Comparison of ENCODE assay signal across 18 cellular contexts in genomic region chr9:33651125-33651524, GRCh38.
DNase-seq lines count a peak whose midpoint lies in the region; ATAC-seq and TF ChIP-seq lines count a peak whose summit lies in the region.
"Had no signal": no experiment of that assay in that cellular context is flagged by ENCODE, and none has a peak within 500 bp of the region (broad histone marks: within the 10 kb centered on the region; RNA-seq: fewer than 3 reads in every experiment).

No MANE protein-coding gene starts in this region.

- no CpG with 5 or more reads among the region's 3 CpGs for WGBS in iPS DF 6.9 (ENCODE audit: insufficient coverage, insufficient read length)
- WGBS in thyroid gland, 2 donors = 45 to 50% methylated on average over 3 of the region's 3 CpGs

- in situ Hi-C loops in SK-MEL-5 (cut with HindIII; ENCODE audit: low pct_unique_long_range_greater_than_20kb, low sequenced_read_pairs) = no loop called here

- H2AFZ ChIP-seq in GM23338 = no peak overlapping the region

- H3F3A ChIP-seq in GM23338 (replicated peaks; ENCODE audit: low read depth) = no peaks in the 10 kb centered on the region

- H3K9me3 Mint-ChIP-seq in GM23338 = no peaks in the 10 kb centered on the region
- H3K9me3 Mint-ChIP-seq: CD4-positive, alpha-beta T cell had no signal

- TF ChIP-seq POLR2A in erythroblast (IDR thresholded peaks at IDR 0.05; ENCODE audit: low read length) (no peak), thyroid gland (IDR thresholded peaks at IDR 0.05) (no peak)

- intact Hi-C loops in thyroid gland (cut with DNase I) = no loop called here

- H3K9me3 ChIP-seq in iPS DF 6.9 (ENCODE audit: control insufficient read depth, insufficient read depth, low read length) (no peaks in the 10 kb centered on the region), thyroid gland (no peaks in the 10 kb centered on the region)
- H3K9me3 ChIP-seq: Caco-2 had no signal

- no peaks in the 10 kb centered on the region for H3K27me3 ChIP-seq in GM23338 (ENCODE audit: insufficient read depth)
- no peaks in the 10 kb centered on the region for H3K27me3 ChIP-seq in iPS DF 6.9 (ENCODE audit: control insufficient read depth, insufficient read depth, low read length)
- H3K27me3 ChIP-seq in thyroid gland = no peaks in the 10 kb centered on the region

- H3K4me3 ChIP-seq in GM23338 = no peak overlapping the region
- no peak overlapping the region for H3K4me3 ChIP-seq in iPS DF 6.9 (ENCODE audit: low read length)
- no peak overlapping the region for H3K4me3 ChIP-seq in thyroid gland (replicated peaks in 1 of 3)
- H3K4me3 ChIP-seq: A549 had no signal

- no peaks in the 10 kb centered on the region for H3K9me2 ChIP-seq in GM23338 (ENCODE audit: insufficient read depth)

- peak; percentile 87 for ATAC-seq in GM23338
- ATAC-seq: A549 had no signal

- peaks cover 5% of the 10 kb centered on the region for H3K27me3 Mint-ChIP-seq in GM23338 (ENCODE audit: insufficient read depth, low read depth, poor library complexity)

- H3K36me3 Mint-ChIP-seq in GM23338 (ENCODE audit: low read depth) = no peaks in the 10 kb centered on the region

- H3K27ac Mint-ChIP-seq in GM23338 = no peak overlapping the region
- H3K27ac Mint-ChIP-seq: CD4-positive, alpha-beta T cell had no signal

- H3K4me3 Mint-ChIP-seq in GM23338 = no peak overlapping the region
- H3K4me3 Mint-ChIP-seq: CD4-positive, alpha-beta T cell had no signal

- DNase-seq in GM23338 (ENCODE audit: low spot score) (peak; percentile 65), SK-MEL-5 (ENCODE audit: low read depth, low spot score) (peak; percentile 10), erythroblast (lab: John Stamatoyannopoulos, UW) (peak; percentile 7 to 16), iPS DF 6.9 (ENCODE audit: low read depth, low spot score) (peak; percentile 16), DMS79 treated with DMSO at 0.1 percent for 48 hours (lab: John Stamatoyannopoulos, UW) (no peak), NCI-H128 (lab: John Stamatoyannopoulos, UW; ENCODE audit: unreplicated experiment) (no peak), SHP77 treated with DMSO at 0.1 percent for 48 hours (lab: John Stamatoyannopoulos, UW) (no peak), thyroid gland (no peak)
- DNase-seq: AML-193; Caco-2; CD4-positive, alpha-beta T cell; GF-D8; GOT3; HCEC 1CT had no signal

- H3K27ac ChIP-seq in GM23338 (ENCODE audit: low read depth) (no peak overlapping the region), iPS DF 6.9 (ENCODE audit: low read length) (no peak overlapping the region), thyroid gland (no peak overlapping the region)
- H3K27ac ChIP-seq: 22Rv1, A549, C4-2B, HL-60 had no signal

- H4K20me1 ChIP-seq in GM23338 (replicated peaks; ENCODE audit: insufficient read depth) = no peaks in the 10 kb centered on the region

- TF ChIP-seq CTCF in GM23338 (conservative IDR thresholded peaks at IDR 0.05; ENCODE audit: low read depth in 2 of 2) (peak; percentile 40 to 82), thyroid gland (IDR thresholded peaks at IDR 0.05) (no peak)

- H3K4me1 ChIP-seq in GM23338 (ENCODE audit: insufficient read depth) = no peaks in the 10 kb centered on the region
- no peaks in the 10 kb centered on the region for H3K4me1 ChIP-seq in iPS DF 6.9 (ENCODE audit: control insufficient read depth, insufficient read depth, low read length)
- no peaks in the 10 kb centered on the region for H3K4me1 ChIP-seq in thyroid gland
- H3K4me1 ChIP-seq: A549, Caco-2 had no signal

- no peak overlapping the region for H3K4me2 ChIP-seq in GM23338
- H3K4me2 ChIP-seq: A549 had no signal

- H3K79me2 ChIP-seq in GM23338 (replicated peaks; ENCODE audit: insufficient read depth) = no peaks in the 10 kb centered on the region

- no peaks in the 10 kb centered on the region for H3K4me1 Mint-ChIP-seq in GM23338

- H3K36me3 ChIP-seq in GM23338 (ENCODE audit: insufficient read depth) (no peaks in the 10 kb centered on the region), iPS DF 6.9 (ENCODE audit: control insufficient read depth, insufficient read depth, low read length) (no peaks in the 10 kb centered on the region), thyroid gland (no peaks in the 10 kb centered on the region)

TF ChIP-seq in GM23338, 12 proteins besides CTCF, POLR2A, EP300 and RAD21 (continues in another document):
- TF ChIP-seq JUNB (IDR thresholded peaks at IDR 0.05; ENCODE audit: unreplicated experiment) (no peak), NANOG (IDR thresholded peaks at IDR 0.05; ENCODE audit: borderline replicate concordance) (no peak), EZH2phosphoT487 (IDR thresholded peaks at IDR 0.05; ENCODE audit: unreplicated experiment) (no peak), EZH2 (IDR thresholded peaks at IDR 0.05; ENCODE audit: low read depth, unreplicated experiment) (no peak), ZNF114 (CRISPR knock-in tag; IDR thresholded peaks at IDR 0.05) (no peak), STAT1 (IDR thresholded peaks at IDR 0.05; ENCODE audit: unreplicated experiment) (no peak), POLR2AphosphoS5 (IDR thresholded peaks at IDR 0.05; ENCODE audit: low read depth) (no peak), CREB1 (CRISPR knock-in tag; IDR thresholded peaks at IDR 0.05; ENCODE audit: low read depth) (no peak), ZNF331 (CRISPR knock-in tag; IDR thresholded peaks at IDR 0.05; ENCODE audit: low read depth) (no peak)
- TF ChIP-seq, protein P1, sequence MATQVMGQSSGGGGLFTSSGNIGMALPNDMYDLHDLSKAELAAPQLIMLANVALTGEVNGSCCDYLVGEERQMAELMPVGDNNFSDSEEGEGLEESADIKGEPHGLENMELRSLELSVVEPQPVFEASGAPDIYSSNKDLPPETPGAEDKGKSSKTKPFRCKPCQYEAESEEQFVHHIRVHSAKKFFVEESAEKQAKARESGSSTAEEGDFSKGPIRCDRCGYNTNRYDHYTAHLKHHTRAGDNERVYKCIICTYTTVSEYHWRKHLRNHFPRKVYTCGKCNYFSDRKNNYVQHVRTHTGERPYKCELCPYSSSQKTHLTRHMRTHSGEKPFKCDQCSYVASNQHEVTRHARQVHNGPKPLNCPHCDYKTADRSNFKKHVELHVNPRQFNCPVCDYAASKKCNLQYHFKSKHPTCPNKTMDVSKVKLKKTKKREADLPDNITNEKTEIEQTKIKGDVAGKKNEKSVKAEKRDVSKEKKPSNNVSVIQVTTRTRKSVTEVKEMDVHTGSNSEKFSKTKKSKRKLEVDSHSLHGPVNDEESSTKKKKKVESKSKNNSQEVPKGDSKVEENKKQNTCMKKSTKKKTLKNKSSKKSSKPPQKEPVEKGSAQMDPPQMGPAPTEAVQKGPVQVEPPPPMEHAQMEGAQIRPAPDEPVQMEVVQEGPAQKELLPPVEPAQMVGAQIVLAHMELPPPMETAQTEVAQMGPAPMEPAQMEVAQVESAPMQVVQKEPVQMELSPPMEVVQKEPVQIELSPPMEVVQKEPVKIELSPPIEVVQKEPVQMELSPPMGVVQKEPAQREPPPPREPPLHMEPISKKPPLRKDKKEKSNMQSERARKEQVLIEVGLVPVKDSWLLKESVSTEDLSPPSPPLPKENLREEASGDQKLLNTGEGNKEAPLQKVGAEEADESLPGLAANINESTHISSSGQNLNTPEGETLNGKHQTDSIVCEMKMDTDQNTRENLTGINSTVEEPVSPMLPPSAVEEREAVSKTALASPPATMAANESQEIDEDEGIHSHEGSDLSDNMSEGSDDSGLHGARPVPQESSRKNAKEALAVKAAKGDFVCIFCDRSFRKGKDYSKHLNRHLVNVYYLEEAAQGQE (IDR thresholded peaks at IDR 0.05; ENCODE audit: unreplicated experiment) = no peak

Comparison
In these comparisons a context has a peak if more than half of its experiments do, and no peak if none do; other contexts are left out.
1. DNase-seq: peak in GM23338 (single experiment), SK-MEL-5 (single experiment), erythroblast (2 of 2) and iPS DF 6.9 (single experiment); none in DMS79 treated with DMSO at 0.1 percent for 48 hours (single experiment), NCI-H128 (single experiment), SHP77 treated with DMSO at 0.1 percent for 48 hours (single experiment) and thyroid gland (0 of 2).
2. CTCF ChIP-seq: peak in GM23338 (2 of 2); none in thyroid gland (0 of 6).